8 cellular contexts compared by ENCODE assay signal in the genomic region with DNA sequence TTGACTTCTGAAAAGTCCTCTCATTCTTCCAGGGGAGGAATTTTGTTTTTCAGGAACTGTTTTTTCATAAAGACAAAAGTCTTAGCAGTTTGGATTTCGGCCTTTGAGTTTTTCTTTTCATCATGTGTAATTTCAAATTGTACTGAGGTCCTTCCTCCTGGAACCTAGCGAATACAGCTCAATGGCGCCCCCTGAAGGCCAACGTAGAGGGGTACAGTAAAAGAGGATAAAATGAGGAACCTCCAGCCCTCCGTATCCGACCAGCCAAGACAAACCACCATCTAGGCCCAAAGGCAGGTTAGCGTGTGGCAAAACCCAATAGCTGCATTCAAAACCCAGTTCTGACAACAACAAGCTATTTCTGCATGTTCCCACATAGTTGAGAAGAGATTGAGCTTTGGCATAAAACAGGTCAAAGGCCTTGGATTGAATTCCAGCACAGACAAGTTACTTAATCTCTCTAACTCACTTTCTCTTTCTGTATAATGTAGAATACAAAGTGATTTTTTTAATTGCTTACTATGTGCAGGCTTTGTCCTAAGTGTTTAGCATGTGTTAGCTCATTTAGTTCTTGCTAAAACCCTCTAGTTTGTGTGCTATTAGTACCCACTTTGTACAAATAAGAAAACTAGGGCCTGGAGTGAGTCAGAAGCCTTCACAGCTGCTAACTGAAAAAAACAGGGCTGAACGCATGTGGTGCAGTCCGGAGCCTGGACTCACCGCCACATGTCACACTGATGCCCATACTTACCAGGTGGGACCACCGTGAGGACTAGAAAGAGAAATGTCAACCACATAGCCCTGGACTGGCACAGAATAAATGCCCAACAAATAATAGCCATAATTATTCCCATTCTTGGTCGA. TPM values are rescaled to one million over a fixed set of nuclear protein-coding genes. Genes with fewer than 3 reads are reported as not detected.
DNase-seq lines count a peak whose midpoint lies in the region; ATAC-seq and TF ChIP-seq lines count a peak whose summit lies in the region.

No MANE protein-coding gene starts in this region.

- ATAC-seq in GM18868 (IDR thresholded peaks at IDR 0.05; ENCODE audit: unreplicated experiment) (peak; percentile 65), HG03175 (IDR thresholded peaks at IDR 0.05; ENCODE audit: unreplicated experiment) (peak; percentile 42)

- TF ChIP-seq CTCF in AG10803 (conservative IDR thresholded peaks at IDR 0.05; ENCODE audit: low read length) = peak; percentile 94

- peak; percentile 81 for DNase-seq in AG10803 (ENCODE audit: low read depth)
- DNase-seq in NCI-H526 (lab: John Stamatoyannopoulos, UW) = peak; percentile 87 to 97
- DNase-seq in activated CD4-positive, alpha-beta T cell treated with anti-CD3 and anti-CD28 coated beads, Interleukin-2, amount 50 U/mL, for 24 hours (ENCODE audit: low read depth in 1 of 2, low spot score in 1 of 2) = peak; percentile 89 to 91
- peak; percentile 75 to 87 for DNase-seq in dermis microvascular lymphatic vessel endothelial cell (ENCODE audit: low read depth in 2 of 2)
- peak; percentile 94 for DNase-seq in medulla oblongata (ENCODE audit: extremely low spot score)
- DNase-seq in stimulated activated CD8-positive, alpha-beta memory T cell treated with anti-CD3 and anti-CD28 coated beads, Interleukin-15, amount 100 ng/mL, for 1 hour (ENCODE audit: low read depth) = peak; percentile 92

- H3K4me3 ChIP-seq in AG10803 (ENCODE audit: low read length) = no peak overlapping the region

RNA-seq across cellular contexts. Expression of gene ETS1, which starts 43.2 kb away (rescaled TPM):
- total RNA-seq in dermis microvascular lymphatic vessel endothelial cell = 81.3 and 109 TPM in 2 replicates
